Comparison of ENCODE assay signal across 1 cellular context in genomic region chr20:59013959-59014608, GRCh38.
TF ChIP-seq lines count a peak whose summit lies in the region.

No MANE protein-coding gene starts in this region.

TF ChIP-seq in SK-N-SH, 30 proteins besides CTCF, POLR2A, EP300 and RAD21 (continued from another document):
- TF ChIP-seq PBX3 (IDR thresholded peaks at IDR 0.05) (peak; percentile 11; the same call in 1 of the 2 replicates), SMC3 (IDR thresholded peaks at IDR 0.05; ENCODE audit: low read depth, low read length) (no peak), JUND (IDR thresholded peaks at IDR 0.05) (peak; percentile 38; the same call in 1 of the 2 replicates), RFX5 (IDR thresholded peaks at IDR 0.05; ENCODE audit: low read length) (no peak), TAF1 (IDR thresholded peaks at IDR 0.05; ENCODE audit: borderline replicate concordance, low read depth, low read length) (no peak), ELF1 (IDR thresholded peaks at IDR 0.05) (no peak), RCOR1 (IDR thresholded peaks at IDR 0.05; ENCODE audit: low read length) (no peak), GATA2 (CRISPR knock-in tag; IDR thresholded peaks at IDR 0.05) (0 out of 2 replicates have a peak, but pooled peaks have one; percentile 24), MXI1 (IDR thresholded peaks at IDR 0.05; ENCODE audit: low read depth, low read length) (no peak), ZBTB33 (IDR thresholded peaks at IDR 0.05; ENCODE audit: borderline replicate concordance, low read depth) (no peak), MEF2A (IDR thresholded peaks at IDR 0.05; ENCODE audit: borderline replicate concordance, low read depth) (no peak), GABPA (IDR thresholded peaks at IDR 0.05; ENCODE audit: low read depth) (no peak), FOXJ3 (CRISPR knock-in tag; IDR thresholded peaks at IDR 0.05) (no peak), NFIC (IDR thresholded peaks at IDR 0.05; ENCODE audit: borderline replicate concordance) (peak; percentile 34; the same call in 1 of the 2 replicates)
- TF ChIP-seq, protein P1, sequence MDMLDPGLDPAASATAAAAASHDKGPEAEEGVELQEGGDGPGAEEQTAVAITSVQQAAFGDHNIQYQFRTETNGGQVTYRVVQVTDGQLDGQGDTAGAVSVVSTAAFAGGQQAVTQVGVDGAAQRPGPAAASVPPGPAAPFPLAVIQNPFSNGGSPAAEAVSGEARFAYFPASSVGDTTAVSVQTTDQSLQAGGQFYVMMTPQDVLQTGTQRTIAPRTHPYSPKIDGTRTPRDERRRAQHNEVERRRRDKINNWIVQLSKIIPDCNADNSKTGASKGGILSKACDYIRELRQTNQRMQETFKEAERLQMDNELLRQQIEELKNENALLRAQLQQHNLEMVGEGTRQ (IDR thresholded peaks at IDR 0.05; ENCODE audit: borderline replicate concordance, low read depth, low read length), result no peak
